Comparison of ENCODE assay signal across 31 cellular contexts in the genomic region with DNA sequence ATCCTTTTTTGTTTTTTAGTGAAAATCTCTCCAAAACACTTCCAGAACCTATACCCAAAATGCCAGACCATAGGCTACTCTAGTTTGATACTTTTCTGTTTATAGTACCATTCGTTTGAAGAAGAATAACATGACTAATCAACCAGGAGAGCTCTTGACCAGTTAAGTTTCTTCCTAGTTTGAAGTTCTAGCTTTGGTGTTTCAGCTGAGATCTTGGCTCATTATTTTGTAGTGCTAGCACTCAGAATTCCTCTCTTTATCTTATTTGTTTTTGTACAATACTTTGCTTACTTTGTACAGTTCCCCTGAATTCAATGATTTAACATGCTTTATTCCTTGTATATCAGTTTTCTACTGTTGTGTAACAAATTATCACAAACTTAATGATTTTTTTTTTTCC.
"Had no signal": no experiment of that assay in that cellular context is flagged by ENCODE, and none has a peak within 500 bp of the region (broad histone marks: within the 10 kb centered on the region; RNA-seq: fewer than 3 reads in every experiment).

No MANE protein-coding gene starts in this region.

- H3K4me1 ChIP-seq: ascending aorta, breast epithelium had no signal

- ATAC-seq: activated CD4-positive, alpha-beta T cell treated with anti-CD3 and anti-CD28 coated beads for 36 hours; activated CD4-positive, CD25-positive, alpha-beta regulatory T cell treated with anti-CD3 and anti-CD28 coated beads, Interleukin-2, amount 50 U/mL, for 24 hours; activated CD8-positive, alpha-beta memory T cell treated with anti-CD3 and anti-CD28 coated beads, Interleukin-2, amount 10 ng/mL, durations not matched to agents 7 days and 5 days; activated CD8-positive, alpha-beta T cell treated with anti-CD3 and anti-CD28 coated beads, Interleukin-2, amount 10 ng/mL, durations not matched to agents 7 days and 5 days; activated naive CD8-positive, alpha-beta T cell treated with anti-CD3 and anti-CD28 coated beads, Interleukin-2, amount 50 U/mL, for 24 hours; WTC11 had no signal

- DNase-seq: activated CD4-positive, alpha-beta memory T cell treated with anti-CD3 and anti-CD28 coated beads, Interleukin-2, amount 10 ng/mL, durations not matched to agents 7 days and 5 days; activated CD4-positive, alpha-beta T cell treated with anti-CD3 and anti-CD28 coated beads for 1 hour; activated CD4-positive, alpha-beta T cell treated with anti-CD3 and anti-CD28 coated beads for 36 hours; activated CD4-positive, alpha-beta T cell treated with anti-CD3 and anti-CD28 coated beads for 48 hours; activated CD4-positive, alpha-beta T cell treated with anti-CD3 and anti-CD28 coated beads, Interleukin-2, amount 10 ng/mL, durations not matched to agents 7 days and 5 days; activated CD4-positive, alpha-beta T cell treated with anti-CD3 and anti-CD28 coated beads, Interleukin-2, amount 50 U/mL, for 48 hours; activated CD4-positive, CD25-positive, alpha-beta regulatory T cell; activated CD8-positive, alpha-beta memory T cell treated with anti-CD3 and anti-CD28 coated beads for 24 hours; activated CD8-positive, alpha-beta memory T cell treated with anti-CD3 and anti-CD28 coated beads, Interleukin-2, amount 10 ng/mL, durations not matched to agents 7 days and 5 days; activated CD8-positive, alpha-beta memory T cell treated with anti-CD3 and anti-CD28 coated beads, Interleukin-2, amount 50 U/mL, for 48 hours; activated CD8-positive, alpha-beta T cell treated with anti-CD3 and anti-CD28 coated beads, Interleukin-2, amount 10 ng/mL, durations not matched to agents 7 days and 5 days; activated effector memory CD4-positive, alpha-beta T cell treated with Interleukin-2 at 50 U/mL for 16 hours; activated gamma-delta T cell; activated naive CD4-positive, alpha-beta T cell treated with anti-CD3 and anti-CD28 coated beads, Interleukin-2, amount 10 ng/mL, durations not matched to agents 7 days and 5 days; activated naive CD4-positive, alpha-beta T cell treated with Interleukin-2 at 50 U/mL for 16 hours; activated naive CD8-positive, alpha-beta T cell treated with anti-CD3 and anti-CD28 coated beads, Interleukin-2, amount 10 ng/mL, durations not matched to agents 7 days and 5 days; activated naive CD8-positive, alpha-beta T cell treated with anti-CD3 and anti-CD28 coated beads, Interleukin-2, amount 50 U/mL, for 24 hours; activated T-cell treated with anti-CD3 and anti-CD28 coated beads, Interleukin-2, amount 50 U/mL, for 24 hours; activated T-cell treated with anti-CD3 and anti-CD28 coated beads, Interleukin-2, amount 50 U/mL, for 48 hours; amygdala; anterior cingulate cortex; central memory CD4-positive, alpha-beta T cell; T-helper 1 cell; T-helper 2 cell; T-helper 9 cell; WERI-Rb-1 had no signal

- H3K36me3 ChIP-seq: ascending aorta, brain microvascular endothelial cell, breast epithelium, WERI-Rb-1 had no signal

- H3K27ac ChIP-seq: ascending aorta, brain microvascular endothelial cell, breast epithelium, WERI-Rb-1 had no signal

- H3K27me3 ChIP-seq: ascending aorta, brain microvascular endothelial cell, breast epithelium had no signal

- H3K9me3 ChIP-seq: ascending aorta, breast epithelium had no signal

- H3K4me3 ChIP-seq: ascending aorta, breast epithelium had no signal
